ENCODE assay signal across 8 cellular contexts in the genomic region with DNA sequence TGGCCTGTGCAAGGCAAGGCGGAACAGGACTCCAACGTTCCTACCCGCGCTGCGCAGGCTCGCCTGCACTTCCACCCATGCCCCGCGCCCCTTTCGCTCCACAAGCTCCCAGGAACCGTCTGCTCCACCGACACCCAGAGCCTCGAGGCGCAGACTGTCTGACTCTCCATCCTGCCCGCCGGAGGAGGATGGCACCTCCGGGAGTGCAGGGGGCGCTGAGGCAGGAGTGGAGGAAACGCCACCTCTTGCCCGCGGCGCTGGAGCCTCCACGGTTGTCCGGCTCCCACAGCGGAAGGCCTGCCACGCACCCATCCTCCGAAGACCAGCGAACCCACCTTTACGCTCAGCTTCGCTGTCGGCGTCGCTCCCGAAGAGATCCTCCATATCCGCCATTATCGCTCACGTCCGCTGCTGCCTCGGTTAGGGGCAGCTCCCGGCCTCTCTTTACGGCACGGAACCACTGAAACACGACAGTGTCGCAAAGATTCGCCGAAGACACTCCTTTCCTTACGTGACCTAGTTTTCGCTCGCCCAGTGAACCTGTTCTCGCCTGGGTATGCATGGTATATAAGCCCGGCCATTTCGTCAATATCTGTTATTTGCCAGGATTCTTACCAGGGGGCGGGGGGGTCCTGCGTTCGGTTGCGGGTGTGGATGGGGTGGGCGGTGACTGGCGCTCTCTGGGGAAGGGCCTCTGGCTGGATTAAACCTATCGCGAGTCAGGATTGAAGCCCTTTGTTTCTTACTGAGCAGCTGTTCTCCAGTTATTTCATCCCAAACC. TPM values are rescaled to one million over a fixed set of nuclear protein-coding genes. Genes with fewer than 3 reads are reported as not detected.
A peak's percentile ranks its signal among the peaks of the same experiment; 100 is the strongest.
DNase-seq lines count a peak whose midpoint lies in the region; ATAC-seq and TF ChIP-seq lines count a peak whose summit lies in the region.

A gene (minus strand): TSS at position 426 of the 781 bp plus-strand sequence. CDS start 33 bp downstream, at position 393.

- peak within 1 kb of the TSS; percentile 55 for H3K9ac ChIP-seq in endocrine pancreas (ENCODE audit: control insufficient read depth, insufficient read depth, low read length)

- H3K27me3 Mint-ChIP-seq in Caco-2 (ENCODE audit: insufficient read depth, unreplicated experiment): no peaks in the 10 kb centered on the region

- DNase-seq in Caco-2 (peak; percentile 92 to 95), HT1080 (ENCODE audit: low read depth) (peak; percentile 94), NOMO-1 (lab: John Stamatoyannopoulos, UW; ENCODE audit: unreplicated experiment in 2 of 2) (peak; percentile 95), mesenteric fat pad (ENCODE audit: low spot score) (peak; percentile 92)
- peak; percentile 78 to 81 for DNase-seq in activated CD8-positive, alpha-beta memory T cell treated with anti-CD3 and anti-CD28 coated beads for 4 hours (ENCODE audit: low read depth in 2 of 2)
- peak; percentile 57 for DNase-seq in stimulated activated CD8-positive, alpha-beta memory T cell treated with anti-CD3 and anti-CD28 coated beads, Interleukin-15, amount 100 ng/mL, for 24 hours (ENCODE audit: low read depth)

- TF ChIP-seq CTCF in Caco-2 (IDR thresholded peaks at IDR 0.05; ENCODE audit: insufficient read depth in 1 of 2, low read depth in 1 of 2, low read length in 1 of 2, severe bottlenecking in 1 of 2, unreplicated experiment in 1 of 2): peak in 1 of 2 experiments; percentile 48

- H3K4me1 Mint-ChIP-seq in Caco-2 (ENCODE audit: low read depth, unreplicated experiment): peaks cover 8% of the 10 kb centered on the region

- peak within 1 kb of the TSS; percentile 93 for H3K4me3 Mint-ChIP-seq in Caco-2 (ENCODE audit: unreplicated experiment)

- H3K36me3 ChIP-seq in Caco-2 (ENCODE audit: control insufficient read depth, insufficient read depth, low read length): no peaks in the 10 kb centered on the region
- no peaks in the 10 kb centered on the region for H3K36me3 ChIP-seq in endocrine pancreas (ENCODE audit: control insufficient read depth, insufficient read depth, low read length)

- H3K9me3 Mint-ChIP-seq in Caco-2 (ENCODE audit: unreplicated experiment): no peaks in the 10 kb centered on the region

- intact Hi-C loops in Caco-2 (cut with micrococcal nuclease; ENCODE audit: unreplicated experiment): loop anchor here (5.0 kb wide), 1 partner anchor 46 kb away; a partner anchor contains a TSS

- H3K9me3 ChIP-seq in Caco-2 (no peaks in the 10 kb centered on the region), endocrine pancreas (ENCODE audit: control insufficient read depth, low read length) (no peaks in the 10 kb centered on the region)

- H3K27ac Mint-ChIP-seq in Caco-2 (ENCODE audit: unreplicated experiment): peak within 1 kb of the TSS; percentile 99

- H3K4me1 ChIP-seq in Caco-2 (0 out of 2 replicates have a peak, but pooled peaks cover 6% of the 10 kb centered on the region), endocrine pancreas (ENCODE audit: control insufficient read depth, insufficient read depth, low read length) (no peaks in the 10 kb centered on the region)

- H3K4me3 ChIP-seq in Caco-2 (ENCODE audit: low read depth, low read length): peak within 1 kb of the TSS; percentile 91
- peak within 1 kb of the TSS; percentile 71 for H3K4me3 ChIP-seq in endocrine pancreas (ENCODE audit: control insufficient read depth, insufficient read depth, low read length)

- TSS peak; percentile 83 for BruUV-seq in Caco-2 (replicated peaks; lab: Mats Ljungman, UMichigan)

- POLR2A ChIA-PET in Caco-2 (lab: Charles Lee): interaction anchor here (0.6 kb wide), 5 partner anchors 20 to 181 kb away, joined by 3 to 7 read pairs (median 3); no protein-coding TSS in a partner anchor

- peaks cover 20% of the 10 kb centered on the region for H3K36me3 Mint-ChIP-seq in Caco-2 (ENCODE audit: insufficient read depth, unreplicated experiment)

- peak; percentile 79 for ATAC-seq in GM21360 (IDR thresholded peaks at IDR 0.05; ENCODE audit: unreplicated experiment)

- H3K27me3 ChIP-seq in Caco-2 (replicated peaks; ENCODE audit: control insufficient read depth, insufficient read depth, low read length) (no peaks in the 10 kb centered on the region), endocrine pancreas (ENCODE audit: control insufficient read depth, insufficient read depth, low read length) (no peaks in the 10 kb centered on the region)

- CTCF ChIA-PET in Caco-2 (lab: Charles Lee): interaction anchor here (0.8 to 1.6 kb wide), 3 partner anchors 98 to 237 kb away, joined by 3 to 5 read pairs (median 4); no protein-coding TSS in a partner anchor

RNA-seq across cellular contexts. Expression of the gene that starts here (rescaled TPM):
- 30.7 and 32.2 TPM in 2 replicates for total RNA-seq in Caco-2 (2022)
- total RNA-seq in HT1080 (2014; rRNA removed; shearing (Covaris generic)): 27.8 and 32.1 TPM in 2 replicates
- polyA plus RNA-seq in HT1080 (2015; cell fraction: cytosol; rRNA removed): 20.4 and 22.1 TPM in 2 replicates
- 19.9 and 26.3 TPM in 2 replicates for polyA plus RNA-seq in HT1080 (2015; cell fraction: nucleus; rRNA removed)
- 10.0 TPM for total RNA-seq in mesenteric fat pad

Comparison
In these comparisons a context has a peak if more than half of its experiments do, and no peak if none do; other contexts are left out.
1. Peak in every context shown above with its lines: DNase-seq, ATAC-seq and H3K4me3 ChIP-seq.